ENCODE assay signal across 8 cellular contexts in the genomic region with DNA sequence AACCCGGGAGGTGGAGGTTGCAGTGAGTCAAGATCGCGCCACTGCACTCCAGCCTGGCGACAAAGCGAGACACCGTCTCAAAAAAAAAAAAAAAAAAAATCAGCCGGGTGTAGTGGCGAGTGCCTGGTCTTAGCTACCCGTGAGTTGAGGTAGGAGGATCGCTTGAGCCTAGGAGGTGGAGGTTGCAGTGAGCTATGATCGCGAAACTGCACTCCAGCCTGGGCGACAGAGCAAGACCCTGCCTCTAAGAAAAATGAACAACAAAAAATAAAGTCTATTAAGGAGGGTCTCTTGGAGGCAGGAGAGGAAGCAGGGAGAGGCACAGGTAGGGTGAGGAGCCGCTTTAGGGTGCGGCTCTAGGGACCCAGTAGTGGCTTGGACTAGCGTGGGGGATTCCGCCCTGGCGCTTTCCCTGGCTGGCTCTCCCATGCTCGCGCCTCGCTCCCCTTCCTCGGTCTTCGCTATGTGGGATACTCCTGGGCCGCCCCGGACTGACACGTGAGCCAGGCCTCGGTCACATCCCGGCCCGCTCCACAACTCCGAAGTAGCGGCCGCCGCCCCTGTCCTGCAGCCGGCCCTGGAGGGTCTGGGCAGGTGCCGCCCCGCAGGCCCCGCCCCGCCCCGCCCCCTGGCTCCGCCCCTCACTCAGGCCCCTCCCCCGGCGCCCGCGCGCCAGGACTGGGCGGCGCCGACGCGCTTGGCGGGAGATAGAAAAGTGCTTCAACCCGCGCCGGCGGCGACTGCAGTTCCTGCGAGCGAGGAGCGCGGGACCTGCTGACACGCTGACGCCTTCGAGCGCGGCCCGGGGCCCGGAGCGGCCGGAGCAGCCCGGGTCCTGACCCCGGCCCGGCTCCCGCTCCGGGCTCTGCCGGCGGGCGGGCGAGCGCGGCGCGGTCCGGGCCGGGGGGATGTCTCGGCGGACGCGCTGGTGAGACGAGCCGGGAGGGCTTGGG. TPM values are rescaled to one million over a fixed set of nuclear protein-coding genes. Genes with fewer than 3 reads are reported as not detected.
A peak's percentile ranks its signal among the peaks of the same experiment; 100 is the strongest.
DNase-seq lines count a peak whose midpoint lies in the region; ATAC-seq, FAIRE-seq and TF ChIP-seq lines count a peak whose summit lies in the region.

MYBL2 (plus strand) TSS at position 739 of the 953 bp plus-strand sequence; CDS start at position 909, 170 bp downstream.

- ATAC-seq in GM19397 (IDR thresholded peaks at IDR 0.05; ENCODE audit: unreplicated experiment) (peak; percentile 78), HG03571 (IDR thresholded peaks at IDR 0.05; ENCODE audit: unreplicated experiment) (peak; percentile 57)

- H3K4me3 ChIP-seq in Caco-2 (ENCODE audit: low read depth, low read length), result peak within 1 kb of the TSS; percentile 68
- H3K4me3 ChIP-seq in OCI-LY3 (ENCODE audit: low read length), result peak within 1 kb of the TSS; percentile 92
- peak within 1 kb of the TSS; percentile 33 to 58 (median 42) for H3K4me3 ChIP-seq in esophagus squamous epithelium
- peak within 1 kb of the TSS; percentile 57 for H3K4me3 ChIP-seq in neuron (ENCODE audit: low read length)

- peaks cover 29% of the 10 kb centered on the region for H4K20me1 ChIP-seq in OCI-LY3 (ENCODE audit: insufficient read depth, low read length)

- TF ChIP-seq POLR2A in esophagus squamous epithelium (IDR thresholded peaks at IDR 0.05), result no peak

- H3K36me3 Mint-ChIP-seq in Caco-2 (ENCODE audit: insufficient read depth, unreplicated experiment), result peaks cover 51% of the 10 kb centered on the region

- H3K79me2 ChIP-seq in OCI-LY3 (ENCODE audit: low read length), result peaks cover 46% of the 10 kb centered on the region

- POLR2A ChIA-PET in Caco-2 (lab: Charles Lee), result interaction anchor here (0.6 kb wide), 1 partner anchor 14 kb away, joined by 3 read pairs; no protein-coding TSS in a partner anchor

- CTCF ChIA-PET in Caco-2 (lab: Charles Lee), result interaction anchor here (0.6 to 1.8 kb wide), 3 partner anchors 95 to 726 kb away, joined by 3 to 9 read pairs (median 4); no protein-coding TSS in a partner anchor

- peak; percentile 87 to 91 for DNase-seq in Caco-2
- DNase-seq in activated T-cell treated with anti-CD3 and anti-CD28 coated beads for 24 hours (ENCODE audit: low read depth), result peak; percentile 60
- peak; percentile 14 for DNase-seq in esophagus squamous epithelium (lab: John Stamatoyannopoulos, UW)
- peak; percentile 95 for DNase-seq in urothelium cell line (ENCODE audit: low spot score)

- no peaks in the 10 kb centered on the region for H3K27me3 ChIP-seq in Caco-2 (replicated peaks; ENCODE audit: control insufficient read depth, insufficient read depth, low read length)
- 0 out of 2 replicates have a peak, but pooled peaks cover 4% of the 10 kb centered on the region for H3K27me3 ChIP-seq in OCI-LY3 (ENCODE audit: low read depth, low read length)
- H3K27me3 ChIP-seq in esophagus squamous epithelium, result peaks cover 0 to 48% (median 7%) of the 10 kb centered on the region in 4 donors
- H3K27me3 ChIP-seq in neuron (ENCODE audit: insufficient read depth, low read length), result peaks cover 4% of the 10 kb centered on the region

- H3K9me3 ChIP-seq in Caco-2 (no peaks in the 10 kb centered on the region), OCI-LY3 (ENCODE audit: insufficient read depth, low read length) (no peaks in the 10 kb centered on the region), esophagus squamous epithelium (no peaks in the 10 kb centered on the region), neuron (ENCODE audit: low read length) (no peaks in the 10 kb centered on the region)

- no peaks in the 10 kb centered on the region for H3K9me3 Mint-ChIP-seq in Caco-2 (ENCODE audit: unreplicated experiment)

- intact Hi-C loops in Caco-2 (cut with micrococcal nuclease; ENCODE audit: unreplicated experiment), result loop anchor here (1.0 kb wide), 1 partner anchor 13 kb away; no protein-coding TSS in a partner anchor
- intact Hi-C loops in esophagus squamous epithelium (cut with DNase I), result no loop called here

- peak within 1 kb of the TSS; percentile 94 for H3K9ac ChIP-seq in OCI-LY3 (ENCODE audit: low read length)

- H3K27me3 Mint-ChIP-seq in Caco-2 (ENCODE audit: insufficient read depth, unreplicated experiment), result no peaks in the 10 kb centered on the region

- TF ChIP-seq CTCF in Caco-2 (IDR thresholded peaks at IDR 0.05; ENCODE audit: insufficient read depth in 1 of 2, low read depth in 1 of 2, low read length in 1 of 2, severe bottlenecking in 1 of 2, unreplicated experiment in 1 of 2), result no peak
- no peak for TF ChIP-seq CTCF in OCI-LY3 (IDR thresholded peaks at IDR 0.05; ENCODE audit: low read depth, low read length)
- TF ChIP-seq CTCF in esophagus squamous epithelium (IDR thresholded peaks at IDR 0.05), result no peak

- peaks cover 24% of the 10 kb centered on the region for H3K4me1 Mint-ChIP-seq in Caco-2 (ENCODE audit: low read depth, unreplicated experiment)

- H3K27ac Mint-ChIP-seq in Caco-2 (ENCODE audit: unreplicated experiment), result peak within 1 kb of the TSS; percentile 72

- H3K36me3 ChIP-seq in Caco-2 (ENCODE audit: control insufficient read depth, insufficient read depth, low read length), result peaks cover 2% of the 10 kb centered on the region; the same call in 1 of the 2 replicates
- peaks cover 24% of the 10 kb centered on the region for H3K36me3 ChIP-seq in OCI-LY3 (replicated peaks; ENCODE audit: low read depth, low read length)
- no peaks in the 10 kb centered on the region for H3K36me3 ChIP-seq in esophagus squamous epithelium
- peaks cover 9% of the 10 kb centered on the region for H3K36me3 ChIP-seq in neuron (ENCODE audit: insufficient read depth, low read length)

- FAIRE-seq in urothelium cell line (lab: Jason Lieb, UNC), result no peak

- H3K27ac ChIP-seq in OCI-LY3 (ENCODE audit: low read length) (peak within 1 kb of the TSS; percentile 58), esophagus squamous epithelium (no peak within 1 kb of the TSS)

- H3K4me1 ChIP-seq in Caco-2 (peaks cover 50% of the 10 kb centered on the region), OCI-LY3 (ENCODE audit: low read length) (peaks cover 40% of the 10 kb centered on the region), esophagus squamous epithelium (peaks cover 9 to 17% (median 11%) of the 10 kb centered on the region in 3 donors), neuron (ENCODE audit: insufficient read depth, low read length) (peaks cover 4% of the 10 kb centered on the region)

- H2AFZ ChIP-seq in OCI-LY3 (ENCODE audit: low read depth, low read length) (peak within 1 kb of the TSS; percentile 64; the same call in 1 of the 2 replicates), neuron (ENCODE audit: low read depth, low read length) (peak within 1 kb of the TSS; percentile 59)

- 34 to 42% methylated on average over 13 to 21 of the region's 90 CpGs for WGBS in esophagus squamous epithelium, 2 donors

- peak within 1 kb of the TSS; percentile 89 for H3K4me3 Mint-ChIP-seq in Caco-2 (ENCODE audit: unreplicated experiment)

- TSS peak; percentile 68 for BruUV-seq in Caco-2 (replicated peaks; lab: Mats Ljungman, UMichigan)

- peak within 1 kb of the TSS; percentile 85 for H3K4me2 ChIP-seq in OCI-LY3 (ENCODE audit: low read length)

RNA-seq across cellular contexts. Expression of gene MYBL2, which starts in this region (rescaled TPM):
- total RNA-seq in Caco-2 (2022) (318 and 345 TPM in 2 replicates), esophagus squamous epithelium (10 to 100 TPM in 2 of 4 donors, 1 to 10 TPM in 2; 3.1 to 19.9 (median 11.9) TPM)

Comparison
In these comparisons a context has a peak if more than half of its experiments do, and no peak if none do; other contexts are left out.
1. RNA of gene MYBL2 (total RNA-seq): 318 to 345 TPM in Caco-2; 3.1 to 19.9 TPM in esophagus squamous epithelium; every median in the first group is over 10 times any median in the second.
2. DNase-seq: peak in every context shown above with its lines; median percentile 95 in urothelium cell line; 89 in Caco-2; 60 in activated T-cell treated with anti-CD3 and anti-CD28 coated beads for 24 hours; 14 in esophagus squamous epithelium.
3. Peak in every context shown above with its lines, with median percentiles within 50 percentile points of each other: H3K4me3 ChIP-seq.